ENCODE assay signal across 9 cellular contexts in genomic region chr22:40215266-40215665, GRCh38. TPM values are rescaled to one million over a fixed set of nuclear protein-coding genes. Genes with fewer than 3 reads are reported as not detected.
DNase-seq lines count a peak whose midpoint lies in the region; ATAC-seq and TF ChIP-seq lines count a peak whose summit lies in the region.
"Had no signal": no experiment of that assay in that cellular context is flagged by ENCODE, and none has a peak within 500 bp of the region (broad histone marks: within the 10 kb centered on the region; RNA-seq: fewer than 3 reads in every experiment).

No MANE protein-coding gene starts in this region.

- H3F3A ChIP-seq in MM.1S (ENCODE audit: insufficient read depth, low read length) = peaks cover 29% of the 10 kb centered on the region

- no peak overlapping the region for H2AFZ ChIP-seq in MM.1S (ENCODE audit: low read length)

- H4K20me1 ChIP-seq in MM.1S (ENCODE audit: insufficient read depth, low read length) = no peaks in the 10 kb centered on the region

- peak overlapping the region; percentile 61 for H3K9ac ChIP-seq in MM.1S (ENCODE audit: low read length)

- no peak for ATAC-seq in activated naive CD8-positive, alpha-beta T cell treated with anti-CD3 and anti-CD28 coated beads, Interleukin-2, amount 10 ng/mL, durations not matched to agents 7 days and 5 days (ENCODE audit: low read depth)
- ATAC-seq in lung (ENCODE audit: insufficient read depth, low FRiP score) (no peak), GM18517 (IDR thresholded peaks at IDR 0.05; ENCODE audit: unreplicated experiment) (no peak), gastroesophageal sphincter (no peak), HG03432 (IDR thresholded peaks at IDR 0.05; ENCODE audit: unreplicated experiment) (no peak)

- H3K27me3 ChIP-seq in CD8-positive, alpha-beta memory T cell (ENCODE audit: insufficient read depth, low read length, poor library complexity, severe bottlenecking) = no peaks in the 10 kb centered on the region
- H3K27me3 ChIP-seq in MM.1S (replicated peaks; ENCODE audit: insufficient read depth, low read length) (no peaks in the 10 kb centered on the region), lung (ENCODE audit: control insufficient read depth, insufficient read depth) (no peaks in the 10 kb centered on the region), gastroesophageal sphincter (no peaks in the 10 kb centered on the region)

- peaks cover 85 to 95% (median 92%) of the 10 kb centered on the region in 3 donors for H3K4me1 Mint-ChIP-seq in CD8-positive, alpha-beta memory T cell
- H3K4me1 Mint-ChIP-seq in activated naive CD8-positive, alpha-beta T cell treated with anti-CD3 and anti-CD28 coated beads, Interleukin-2, amount 10 ng/mL, durations not matched to agents 7 days and 5 days = peaks cover 73% of the 10 kb centered on the region

- H3K79me2 ChIP-seq in MM.1S (ENCODE audit: low read length) = peaks cover 89% of the 10 kb centered on the region

- H3K27me3 Mint-ChIP-seq in CD8-positive, alpha-beta memory T cell = no peaks in the 10 kb centered on the region
- H3K27me3 Mint-ChIP-seq in activated naive CD8-positive, alpha-beta T cell treated with anti-CD3 and anti-CD28 coated beads, Interleukin-2, amount 10 ng/mL, durations not matched to agents 7 days and 5 days = no peaks in the 10 kb centered on the region

- 27 to 30% methylated on average over 3 of the region's 3 CpGs for WGBS in lung, 2 donors
- 100% methylated on average over 1 of the region's 3 CpGs; no CpG with 5 or more reads in 1 of the 2 donors for whole genome bisulfite sequencing in gastroesophageal sphincter (ENCODE audit: low coverage in 1 of 2), 2 donors

- peaks cover 0 to 34% (median 0%) of the 10 kb centered on the region in 3 donors for H3K36me3 Mint-ChIP-seq in CD8-positive, alpha-beta memory T cell
- H3K36me3 Mint-ChIP-seq in activated naive CD8-positive, alpha-beta T cell treated with anti-CD3 and anti-CD28 coated beads, Interleukin-2, amount 10 ng/mL, durations not matched to agents 7 days and 5 days = peaks cover 19% of the 10 kb centered on the region

- H3K27ac Mint-ChIP-seq in CD8-positive, alpha-beta memory T cell = peak overlapping the region; percentile 80 to 95 (median 88)
- peak overlapping the region; percentile 77 for H3K27ac Mint-ChIP-seq in activated naive CD8-positive, alpha-beta T cell treated with anti-CD3 and anti-CD28 coated beads, Interleukin-2, amount 10 ng/mL, durations not matched to agents 7 days and 5 days

- no peaks in the 10 kb centered on the region for H3K9me2 ChIP-seq in MM.1S (replicated peaks; ENCODE audit: insufficient read depth, low read length)

- H3K27ac ChIP-seq in CD8-positive, alpha-beta memory T cell (ENCODE audit: low read depth, low read length) = no peak overlapping the region
- H3K27ac ChIP-seq in MM.1S (ENCODE audit: low read length) (peak overlapping the region; percentile 95), lung (ENCODE audit: low read depth in 1 of 2, low read length in 1 of 2) (peak overlapping the region in 1 of 2 donors; percentile 69), gastroesophageal sphincter (peak overlapping the region in 1 of 4 donors; percentile 55)

- no peak for DNase-seq in CD8-positive, alpha-beta memory T cell
- no peak for DNase-seq in MM.1S
- no peak for DNase-seq in activated naive CD8-positive, alpha-beta T cell treated with anti-CD3 and anti-CD28 coated beads, Interleukin-2, amount 10 ng/mL, durations not matched to agents 7 days and 5 days
- peak; percentile 52 for DNase-seq in lung (ENCODE audit: low spot score)
- DNase-seq in GM19238 (ENCODE audit: insufficient read length, low spot score) = no peak
- DNase-seq: occipital lobe had no signal

- H3K4me2 ChIP-seq in MM.1S (ENCODE audit: low read depth, low read length) = peak overlapping the region; percentile 92

- POLR2A ChIA-PET in CD8-positive, alpha-beta memory T cell (lab: Charles Lee) = no interaction called here
- POLR2A ChIA-PET in activated naive CD8-positive, alpha-beta T cell treated with anti-CD3 and anti-CD28 coated beads, Interleukin-2, amount 10 ng/mL, durations not matched to agents 7 days and 5 days (lab: Charles Lee) = interaction anchor here (0.9 to 1.7 kb wide), 3 partner anchors 131 to 170 kb away, joined by 3 to 4 read pairs (median 3); no protein-coding TSS in a partner anchor

- peaks cover 88% of the 10 kb centered on the region for H3K4me1 ChIP-seq in CD8-positive, alpha-beta memory T cell (ENCODE audit: insufficient read depth, low read length)
- H3K4me1 ChIP-seq in MM.1S (ENCODE audit: low read length) (peaks cover 39% of the 10 kb centered on the region), lung (ENCODE audit: control insufficient read depth in 2 of 2, insufficient read depth in 2 of 2, low read length in 2 of 2) (peaks cover 33 to 42% of the 10 kb centered on the region in 2 donors), gastroesophageal sphincter (peaks cover 9 to 95% (median 35%) of the 10 kb centered on the region in 3 donors)

- H3K36me3 ChIP-seq in CD8-positive, alpha-beta memory T cell (ENCODE audit: insufficient read depth, low read length) = no peaks in the 10 kb centered on the region
- no peaks in the 10 kb centered on the region for H3K36me3 ChIP-seq in MM.1S (replicated peaks; ENCODE audit: insufficient read depth, low read length)
- H3K36me3 ChIP-seq in lung (ENCODE audit: control insufficient read depth in 2 of 2, insufficient read depth in 2 of 2, low read length in 2 of 2) = no peaks in the 10 kb centered on the region
- H3K36me3 ChIP-seq in gastroesophageal sphincter = no peaks in the 10 kb centered on the region

- CTCF ChIA-PET in CD8-positive, alpha-beta memory T cell (lab: Charles Lee) = interaction anchor here (1.0 to 1.2 kb wide), 2 partner anchors 38 to 133 kb away, joined by 3 read pairs; partner anchors contain the start of gene TNRC6B

- TF ChIP-seq EP300 in gastroesophageal sphincter (IDR thresholded peaks at IDR 0.05) = no peak

- peak overlapping the region in 5 of 7 donors; percentile 49 to 82 (median 70) for H3K4me3 Mint-ChIP-seq in CD8-positive, alpha-beta memory T cell
- H3K4me3 Mint-ChIP-seq in activated naive CD8-positive, alpha-beta T cell treated with anti-CD3 and anti-CD28 coated beads, Interleukin-2, amount 10 ng/mL, durations not matched to agents 7 days and 5 days = peak overlapping the region; percentile 59

- H3K9me3 Mint-ChIP-seq in CD8-positive, alpha-beta memory T cell = no peaks in the 10 kb centered on the region
- no peaks in the 10 kb centered on the region for H3K9me3 Mint-ChIP-seq in activated naive CD8-positive, alpha-beta T cell treated with anti-CD3 and anti-CD28 coated beads, Interleukin-2, amount 10 ng/mL, durations not matched to agents 7 days and 5 days

- H3K9me3 ChIP-seq in CD8-positive, alpha-beta memory T cell (ENCODE audit: low read length) = no peaks in the 10 kb centered on the region
- no peaks in the 10 kb centered on the region for H3K9me3 ChIP-seq in MM.1S (replicated peaks; ENCODE audit: insufficient read depth, low read length)
- H3K9me3 ChIP-seq in lung (ENCODE audit: control insufficient read depth in 2 of 2, insufficient read depth in 1 of 2, low read length in 1 of 2) = no peaks in the 10 kb centered on the region
- no peaks in the 10 kb centered on the region for H3K9me3 ChIP-seq in gastroesophageal sphincter

- TF ChIP-seq CTCF in MM.1S (IDR thresholded peaks at IDR 0.05; ENCODE audit: low read length) = no peak
- TF ChIP-seq CTCF in lung (IDR thresholded peaks at IDR 0.05; ENCODE audit: control extremely low read depth, extremely low read depth) = no peak
- no peak for TF ChIP-seq CTCF in gastroesophageal sphincter (IDR thresholded peaks at IDR 0.05)

- peak overlapping the region; percentile 28 for H3K4me3 ChIP-seq in CD8-positive, alpha-beta memory T cell (ENCODE audit: low read length)
- H3K4me3 ChIP-seq in MM.1S (ENCODE audit: low read length) (peak overlapping the region; percentile 47), lung (no peak overlapping the region), gastroesophageal sphincter (no peak overlapping the region)

- TF ChIP-seq POLR2A in gastroesophageal sphincter (IDR thresholded peaks at IDR 0.05) = no peak

RNA-seq across cellular contexts. Expression of gene TNRC6B, which starts 37.5 kb away (rescaled TPM):
- total RNA-seq in CD8-positive, alpha-beta memory T cell = 10 to 100 TPM; 32.8 to 37.8 TPM
- polyA plus RNA-seq in CD8-positive, alpha-beta memory T cell = 109 TPM
- 10 to 100 TPM; 89.6 to 91.4 TPM for total RNA-seq in activated naive CD8-positive, alpha-beta T cell treated with anti-CD3 and anti-CD28 coated beads, Interleukin-2, amount 10 ng/mL, durations not matched to agents 7 days and 5 days
- total RNA-seq in lung (10 to 100 TPM; 41.5 to 70.4 TPM), gastroesophageal sphincter (10 to 100 TPM; 32.4 to 71.2 (median 60.7) TPM)
- 10 to 100 TPM in 1 of 2 donors, 1 to 10 TPM in 1; 6.2 to 11.5 TPM for polyA plus RNA-seq in lung

Comparison
In these comparisons a context has a peak if more than half of its experiments do, and no peak if none do; other contexts are left out.
1. H3K4me3 ChIP-seq: peak in CD8-positive, alpha-beta memory T cell (single experiment) and MM.1S (single experiment); none in lung (single experiment) and gastroesophageal sphincter (0 of 2).